ENCODE assay signal across 1 cellular context in genomic region chr3:47149339-47149933, GRCh38.
TF ChIP-seq lines count a peak whose summit lies in the region.

No MANE protein-coding gene starts in this region.

TF ChIP-seq in IMR-90, 13 proteins besides CTCF, POLR2A, EP300 and RAD21:
- no peak for TF ChIP-seq MAZ (IDR thresholded peaks at IDR 0.05; ENCODE audit: borderline replicate concordance, low read depth, low read length)
